Comparison of ENCODE assay signal across 16 cellular contexts in genomic region chr2:73942664-73943063, GRCh38. TPM values are rescaled to one million over a fixed set of nuclear protein-coding genes. Genes with fewer than 3 reads are reported as not detected.
DNase-seq lines count a peak whose midpoint lies in the region; ATAC-seq and TF ChIP-seq lines count a peak whose summit lies in the region.
"Had no signal": no experiment of that assay in that cellular context is flagged by ENCODE, and none has a peak within 500 bp of the region (broad histone marks: within the 10 kb centered on the region; RNA-seq: fewer than 3 reads in every experiment).

No MANE protein-coding gene starts in this region.

- no peak for DNase-seq in activated CD8-positive, alpha-beta T cell treated with anti-CD3 and anti-CD28 coated beads for 36 hours
- DNase-seq in activated CD8-positive, alpha-beta T cell treated with anti-CD3 and anti-CD28 coated beads, Interleukin-2, amount 10 ng/mL, durations not matched to agents 7 days and 5 days, result no peak
- DNase-seq in natural killer cell, result no peak
- no peak for DNase-seq in natural killer cell treated with Interleukin-12 subunit alpha and Interleukin-12 subunit beta and Interleukin-15 and Interleukin-18, amount 100 ng/mL, for 72 hours (ENCODE audit: low spot score)
- no peak for DNase-seq in activated naive CD8-positive, alpha-beta T cell treated with anti-CD3 and anti-CD28 coated beads for 36 hours
- no peak for DNase-seq in stimulated activated naive B cell treated with anti-CD40 and anti-IgM and Interleukin-4, amounts not matched to agents 10 μg/mL and 1 μg/mL and 100 μg/mL, for 72 hours
- no peak for DNase-seq in cardiac septum (ENCODE audit: low spot score)
- DNase-seq: 8988T; ACHN; CD4-positive, alpha-beta memory T cell; DMS79; GOT3; H9 had no signal

- intact Hi-C loops in activated CD8-positive, alpha-beta T cell treated with anti-CD3 and anti-CD28 coated beads for 36 hours (cut with micrococcal nuclease), result no loop called here
- intact Hi-C loops in natural killer cell (cut with micrococcal nuclease), result no loop called here
- intact Hi-C loops in cardiac septum (cut with DNase I), result no loop called here

- no peaks in the 10 kb centered on the region for H3K27me3 Mint-ChIP-seq in activated CD8-positive, alpha-beta T cell treated with anti-CD3 and anti-CD28 coated beads for 36 hours
- H3K27me3 Mint-ChIP-seq in activated CD8-positive, alpha-beta T cell treated with anti-CD3 and anti-CD28 coated beads, Interleukin-2, amount 10 ng/mL, durations not matched to agents 7 days and 5 days (ENCODE audit: low read depth), result no peaks in the 10 kb centered on the region
- no peaks in the 10 kb centered on the region for H3K27me3 Mint-ChIP-seq in natural killer cell (ENCODE audit: low read depth in 2 of 2)
- no peaks in the 10 kb centered on the region for H3K27me3 Mint-ChIP-seq in natural killer cell treated with Interleukin-12 subunit alpha and Interleukin-12 subunit beta and Interleukin-15 and Interleukin-18, amount 100 ng/mL, for 72 hours
- no peaks in the 10 kb centered on the region for H3K27me3 Mint-ChIP-seq in activated naive CD8-positive, alpha-beta T cell treated with anti-CD3 and anti-CD28 coated beads for 36 hours
- no peaks in the 10 kb centered on the region for H3K27me3 Mint-ChIP-seq in stimulated activated naive B cell treated with anti-CD40 and anti-IgM and Interleukin-4, amounts not matched to agents 10 μg/mL and 1 μg/mL and 100 μg/mL, for 72 hours
- H3K27me3 Mint-ChIP-seq: CD4-positive, alpha-beta memory T cell had no signal

- H3K27ac Mint-ChIP-seq in activated CD8-positive, alpha-beta T cell treated with anti-CD3 and anti-CD28 coated beads for 36 hours, result peak overlapping the region; percentile 59
- no peak overlapping the region for H3K27ac Mint-ChIP-seq in activated CD8-positive, alpha-beta T cell treated with anti-CD3 and anti-CD28 coated beads, Interleukin-2, amount 10 ng/mL, durations not matched to agents 7 days and 5 days
- peak overlapping the region; percentile 8 to 36 for H3K27ac Mint-ChIP-seq in natural killer cell
- no peak overlapping the region for H3K27ac Mint-ChIP-seq in natural killer cell treated with Interleukin-12 subunit alpha and Interleukin-12 subunit beta and Interleukin-15 and Interleukin-18, amount 100 ng/mL, for 72 hours
- peak overlapping the region; percentile 43 for H3K27ac Mint-ChIP-seq in activated naive CD8-positive, alpha-beta T cell treated with anti-CD3 and anti-CD28 coated beads for 36 hours
- no peak overlapping the region for H3K27ac Mint-ChIP-seq in stimulated activated naive B cell treated with anti-CD40 and anti-IgM and Interleukin-4, amounts not matched to agents 10 μg/mL and 1 μg/mL and 100 μg/mL, for 72 hours
- H3K27ac Mint-ChIP-seq: H9 had no signal

- ATAC-seq in activated CD8-positive, alpha-beta T cell treated with anti-CD3 and anti-CD28 coated beads for 36 hours, result no peak
- ATAC-seq in activated CD8-positive, alpha-beta T cell treated with anti-CD3 and anti-CD28 coated beads, Interleukin-2, amount 10 ng/mL, durations not matched to agents 7 days and 5 days, result no peak
- ATAC-seq in natural killer cell, result no peak
- no peak for ATAC-seq in natural killer cell treated with Interleukin-12 subunit alpha and Interleukin-12 subunit beta and Interleukin-15 and Interleukin-18, amount 100 ng/mL, for 72 hours
- peak; percentile 19 to 33 for ATAC-seq in stimulated activated naive B cell treated with anti-CD40 and anti-IgM and Interleukin-4, amounts not matched to agents 10 μg/mL and 1 μg/mL and 100 μg/mL, for 72 hours (replicated peaks)
- no peak for ATAC-seq in HG03025 (IDR thresholded peaks at IDR 0.05; ENCODE audit: low FRiP score, unreplicated experiment)

- no peak for TF ChIP-seq CTCF in activated CD8-positive, alpha-beta T cell treated with anti-CD3 and anti-CD28 coated beads for 36 hours (IDR thresholded peaks at IDR 0.05)
- TF ChIP-seq CTCF in natural killer cell (IDR thresholded peaks at IDR 0.05), result no peak

- H3K36me3 Mint-ChIP-seq in activated CD8-positive, alpha-beta T cell treated with anti-CD3 and anti-CD28 coated beads for 36 hours (ENCODE audit: low read depth), result peaks cover 68% of the 10 kb centered on the region
- peaks cover 61% of the 10 kb centered on the region for H3K36me3 Mint-ChIP-seq in activated CD8-positive, alpha-beta T cell treated with anti-CD3 and anti-CD28 coated beads, Interleukin-2, amount 10 ng/mL, durations not matched to agents 7 days and 5 days (ENCODE audit: low read depth)
- peaks cover 2% of the 10 kb centered on the region for H3K36me3 Mint-ChIP-seq in natural killer cell
- H3K36me3 Mint-ChIP-seq in natural killer cell treated with Interleukin-12 subunit alpha and Interleukin-12 subunit beta and Interleukin-15 and Interleukin-18, amount 100 ng/mL, for 72 hours, result peaks cover 20% of the 10 kb centered on the region
- H3K36me3 Mint-ChIP-seq in activated naive CD8-positive, alpha-beta T cell treated with anti-CD3 and anti-CD28 coated beads for 36 hours, result peaks cover 65% of the 10 kb centered on the region
- H3K36me3 Mint-ChIP-seq in stimulated activated naive B cell treated with anti-CD40 and anti-IgM and Interleukin-4, amounts not matched to agents 10 μg/mL and 1 μg/mL and 100 μg/mL, for 72 hours, result peaks cover 27 to 40% of the 10 kb centered on the region in 2 donors

- CTCF ChIA-PET in activated CD8-positive, alpha-beta T cell treated with anti-CD3 and anti-CD28 coated beads for 36 hours (lab: Charles Lee), result no interaction called here
- CTCF ChIA-PET in activated CD8-positive, alpha-beta T cell treated with anti-CD3 and anti-CD28 coated beads, Interleukin-2, amount 10 ng/mL, durations not matched to agents 7 days and 5 days (lab: Charles Lee), result interaction anchor here (0.7 kb wide), 1 partner anchor 70 kb away, joined by 3 read pairs; no protein-coding TSS in a partner anchor

- H3K4me1 Mint-ChIP-seq in activated CD8-positive, alpha-beta T cell treated with anti-CD3 and anti-CD28 coated beads for 36 hours (ENCODE audit: low read depth), result peaks cover 82% of the 10 kb centered on the region
- H3K4me1 Mint-ChIP-seq in activated CD8-positive, alpha-beta T cell treated with anti-CD3 and anti-CD28 coated beads, Interleukin-2, amount 10 ng/mL, durations not matched to agents 7 days and 5 days (ENCODE audit: low read depth), result peaks cover 36% of the 10 kb centered on the region
- peaks cover 42 to 53% of the 10 kb centered on the region in 2 donors for H3K4me1 Mint-ChIP-seq in natural killer cell
- peaks cover 45 to 50% of the 10 kb centered on the region in 2 donors for H3K4me1 Mint-ChIP-seq in natural killer cell treated with Interleukin-12 subunit alpha and Interleukin-12 subunit beta and Interleukin-15 and Interleukin-18, amount 100 ng/mL, for 72 hours (ENCODE audit: low read depth in 2 of 2)
- peaks cover 85% of the 10 kb centered on the region for H3K4me1 Mint-ChIP-seq in activated naive CD8-positive, alpha-beta T cell treated with anti-CD3 and anti-CD28 coated beads for 36 hours
- peaks cover 33 to 88% of the 10 kb centered on the region in 2 donors for H3K4me1 Mint-ChIP-seq in stimulated activated naive B cell treated with anti-CD40 and anti-IgM and Interleukin-4, amounts not matched to agents 10 μg/mL and 1 μg/mL and 100 μg/mL, for 72 hours

- POLR2A ChIA-PET in activated CD8-positive, alpha-beta T cell treated with anti-CD3 and anti-CD28 coated beads for 36 hours (lab: Charles Lee), result no interaction called here
- POLR2A ChIA-PET in activated CD8-positive, alpha-beta T cell treated with anti-CD3 and anti-CD28 coated beads, Interleukin-2, amount 10 ng/mL, durations not matched to agents 7 days and 5 days (lab: Charles Lee), result no interaction called here

- H3K9me3 Mint-ChIP-seq in activated CD8-positive, alpha-beta T cell treated with anti-CD3 and anti-CD28 coated beads for 36 hours, result no peaks in the 10 kb centered on the region
- no peaks in the 10 kb centered on the region for H3K9me3 Mint-ChIP-seq in activated CD8-positive, alpha-beta T cell treated with anti-CD3 and anti-CD28 coated beads, Interleukin-2, amount 10 ng/mL, durations not matched to agents 7 days and 5 days (ENCODE audit: insufficient read depth)
- H3K9me3 Mint-ChIP-seq in natural killer cell, result no peaks in the 10 kb centered on the region
- H3K9me3 Mint-ChIP-seq in natural killer cell treated with Interleukin-12 subunit alpha and Interleukin-12 subunit beta and Interleukin-15 and Interleukin-18, amount 100 ng/mL, for 72 hours, result no peaks in the 10 kb centered on the region
- no peaks in the 10 kb centered on the region for H3K9me3 Mint-ChIP-seq in activated naive CD8-positive, alpha-beta T cell treated with anti-CD3 and anti-CD28 coated beads for 36 hours
- no peaks in the 10 kb centered on the region for H3K9me3 Mint-ChIP-seq in stimulated activated naive B cell treated with anti-CD40 and anti-IgM and Interleukin-4, amounts not matched to agents 10 μg/mL and 1 μg/mL and 100 μg/mL, for 72 hours
- H3K9me3 Mint-ChIP-seq: CD4-positive, alpha-beta memory T cell; H9 had no signal

- H3K4me3 Mint-ChIP-seq in activated CD8-positive, alpha-beta T cell treated with anti-CD3 and anti-CD28 coated beads for 36 hours, result no peak overlapping the region
- H3K4me3 Mint-ChIP-seq in activated CD8-positive, alpha-beta T cell treated with anti-CD3 and anti-CD28 coated beads, Interleukin-2, amount 10 ng/mL, durations not matched to agents 7 days and 5 days, result no peak overlapping the region
- no peak overlapping the region for H3K4me3 Mint-ChIP-seq in natural killer cell
- H3K4me3 Mint-ChIP-seq in natural killer cell treated with Interleukin-12 subunit alpha and Interleukin-12 subunit beta and Interleukin-15 and Interleukin-18, amount 100 ng/mL, for 72 hours, result no peak overlapping the region
- H3K4me3 Mint-ChIP-seq in activated naive CD8-positive, alpha-beta T cell treated with anti-CD3 and anti-CD28 coated beads for 36 hours, result no peak overlapping the region
- no peak overlapping the region for H3K4me3 Mint-ChIP-seq in stimulated activated naive B cell treated with anti-CD40 and anti-IgM and Interleukin-4, amounts not matched to agents 10 μg/mL and 1 μg/mL and 100 μg/mL, for 72 hours
- H3K4me3 Mint-ChIP-seq: CD4-positive, alpha-beta memory T cell; H9 had no signal

RNA-seq across cellular contexts. Expression of gene DGUOK, which starts 16.0 kb away (rescaled TPM):
- 100 to 1,000 TPM in 1 of 2 experiments, 10 to 100 TPM in 1; 96.4 to 103 TPM for total RNA-seq in activated CD8-positive, alpha-beta T cell treated with anti-CD3 and anti-CD28 coated beads for 36 hours
- total RNA-seq in activated CD8-positive, alpha-beta T cell treated with anti-CD3 and anti-CD28 coated beads, Interleukin-2, amount 10 ng/mL, durations not matched to agents 7 days and 5 days, result 10 to 100 TPM; 71.5 to 72.1 TPM
- total RNA-seq in natural killer cell (10 to 100 TPM; 47.6 to 56.8 (median 54.8) TPM), cardiac septum (23.7 TPM)
- 10 to 100 TPM; 87.1 to 92.6 TPM for total RNA-seq in natural killer cell treated with Interleukin-12 subunit alpha and Interleukin-12 subunit beta and Interleukin-15 and Interleukin-18, amount 100 ng/mL, for 72 hours
- 10 to 100 TPM; 96.8 to 97.1 TPM for total RNA-seq in activated naive CD8-positive, alpha-beta T cell treated with anti-CD3 and anti-CD28 coated beads for 36 hours

RNA-seq across cellular contexts. Expression of gene TET3, which starts 42.0 kb away (rescaled TPM):
- 10 to 100 TPM; 15.5 to 16.4 TPM for total RNA-seq in activated CD8-positive, alpha-beta T cell treated with anti-CD3 and anti-CD28 coated beads for 36 hours
- total RNA-seq in activated CD8-positive, alpha-beta T cell treated with anti-CD3 and anti-CD28 coated beads, Interleukin-2, amount 10 ng/mL, durations not matched to agents 7 days and 5 days, result 10 to 100 TPM; 20.4 to 20.9 TPM
- 10 to 100 TPM; 40.0 to 47.9 (median 45.3) TPM for total RNA-seq in natural killer cell
- 10 to 100 TPM; 29.3 to 70.3 TPM for total RNA-seq in natural killer cell treated with Interleukin-12 subunit alpha and Interleukin-12 subunit beta and Interleukin-15 and Interleukin-18, amount 100 ng/mL, for 72 hours
- total RNA-seq in activated naive CD8-positive, alpha-beta T cell treated with anti-CD3 and anti-CD28 coated beads for 36 hours, result 10 to 100 TPM; 14.8 TPM
- total RNA-seq in cardiac septum, result 3.7 TPM

RNA-seq across cellular contexts. Expression of gene ACTG2, which starts 49.9 kb away (rescaled TPM):
- total RNA-seq in activated CD8-positive, alpha-beta T cell treated with anti-CD3 and anti-CD28 coated beads for 36 hours, result under 1 TPM; 0.11 to 0.27 TPM
- under 1 TPM in 1 of 2 experiments, not detected in 1; 0.81 TPM for total RNA-seq in activated CD8-positive, alpha-beta T cell treated with anti-CD3 and anti-CD28 coated beads, Interleukin-2, amount 10 ng/mL, durations not matched to agents 7 days and 5 days
- not detected for total RNA-seq in natural killer cell
- not detected for total RNA-seq in natural killer cell treated with Interleukin-12 subunit alpha and Interleukin-12 subunit beta and Interleukin-15 and Interleukin-18, amount 100 ng/mL, for 72 hours
- under 1 TPM; 0.12 to 0.27 TPM for total RNA-seq in activated naive CD8-positive, alpha-beta T cell treated with anti-CD3 and anti-CD28 coated beads for 36 hours
- 3.9 TPM for total RNA-seq in cardiac septum
- total RNA-seq: CD4-positive, alpha-beta memory T cell; G401; HT1080 had no signal

Comparison
In these comparisons a context has a peak if more than half of its experiments do, and no peak if none do; other contexts are left out.
1. H3K27ac Mint-ChIP-seq: peak in activated CD8-positive, alpha-beta T cell treated with anti-CD3 and anti-CD28 coated beads for 36 hours (single experiment), natural killer cell (2 of 2) and activated naive CD8-positive, alpha-beta T cell treated with anti-CD3 and anti-CD28 coated beads for 36 hours (single experiment); none in activated CD8-positive, alpha-beta T cell treated with anti-CD3 and anti-CD28 coated beads, Interleukin-2, amount 10 ng/mL, durations not matched to agents 7 days and 5 days (single experiment), natural killer cell treated with Interleukin-12 subunit alpha and Interleukin-12 subunit beta and Interleukin-15 and Interleukin-18, amount 100 ng/mL, for 72 hours (0 of 2) and stimulated activated naive B cell treated with anti-CD40 and anti-IgM and Interleukin-4, amounts not matched to agents 10 μg/mL and 1 μg/mL and 100 μg/mL, for 72 hours (single experiment).
2. ATAC-seq: peak in stimulated activated naive B cell treated with anti-CD40 and anti-IgM and Interleukin-4, amounts not matched to agents 10 μg/mL and 1 μg/mL and 100 μg/mL, for 72 hours (2 of 2); none in activated CD8-positive, alpha-beta T cell treated with anti-CD3 and anti-CD28 coated beads for 36 hours (single experiment), activated CD8-positive, alpha-beta T cell treated with anti-CD3 and anti-CD28 coated beads, Interleukin-2, amount 10 ng/mL, durations not matched to agents 7 days and 5 days (single experiment), natural killer cell (0 of 3), natural killer cell treated with Interleukin-12 subunit alpha and Interleukin-12 subunit beta and Interleukin-15 and Interleukin-18, amount 100 ng/mL, for 72 hours (0 of 2) and HG03025 (single experiment).